24 cellular contexts compared by ENCODE assay signal in the genomic region with DNA sequence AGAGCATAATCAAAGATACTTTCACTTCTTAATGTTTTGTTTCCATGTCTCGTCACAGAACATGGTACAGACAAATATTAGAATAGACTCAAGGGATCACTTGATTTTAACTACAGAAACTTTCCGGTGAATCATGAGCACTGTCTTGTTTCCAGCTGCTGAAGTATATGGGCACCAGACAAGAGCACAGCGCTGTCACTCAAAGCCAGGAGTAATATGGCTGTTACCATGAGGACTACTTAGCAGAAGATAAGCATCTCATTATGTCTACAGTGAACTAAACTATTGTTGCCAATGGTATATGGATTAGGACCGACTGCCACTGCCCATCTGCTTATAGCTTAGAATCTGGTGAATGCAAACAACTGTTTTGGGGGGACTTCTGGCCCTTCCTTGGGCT. TPM values are rescaled to one million over a fixed set of nuclear protein-coding genes. Genes with fewer than 3 reads are reported as not detected.
DNase-seq lines count a peak whose midpoint lies in the region; ATAC-seq and FAIRE-seq lines count a peak whose summit lies in the region.
"Had no signal": no experiment of that assay in that cellular context is flagged by ENCODE, and none has a peak within 500 bp of the region (broad histone marks: within the 10 kb centered on the region; RNA-seq: fewer than 3 reads in every experiment).

No MANE protein-coding gene starts in this region.

- peak; percentile 56 for ATAC-seq in activated T-helper 17 cell treated with anti-CD3 and anti-CD28 coated beads, Interleukin-2, amount 50 U/mL, for 72 hours (replicated peaks)
- ATAC-seq: upper lobe of right lung had no signal

- H3K27me3 Mint-ChIP-seq in activated naive CD4-positive, alpha-beta T cell treated with anti-CD3 and anti-CD28 coated beads for 36 hours (ENCODE audit: low read depth): no peaks in the 10 kb centered on the region
- H3K27me3 Mint-ChIP-seq in CD8-positive, alpha-beta memory T cell: peaks cover 0 to 2% of the 10 kb centered on the region in 2 donors
- H3K27me3 Mint-ChIP-seq in activated T-helper 17 cell treated with anti-CD3 and anti-CD28 coated beads, Interleukin-2, amount 50 U/mL, for 72 hours: no peaks in the 10 kb centered on the region
- H3K27me3 Mint-ChIP-seq: brain, naive B cell had no signal

- peak overlapping the region; percentile 12 for H3K27ac Mint-ChIP-seq in activated naive CD4-positive, alpha-beta T cell treated with anti-CD3 and anti-CD28 coated beads for 36 hours
- peak overlapping the region in 5 of 8 donors; percentile 53 to 81 (median 65) for H3K27ac Mint-ChIP-seq in CD8-positive, alpha-beta memory T cell
- H3K27ac Mint-ChIP-seq in activated T-helper 17 cell treated with anti-CD3 and anti-CD28 coated beads, Interleukin-2, amount 50 U/mL, for 72 hours: peak overlapping the region; percentile 28

- H2AFZ ChIP-seq in trophoblast cell (ENCODE audit: insufficient read depth, low read length, poor library complexity): no peak overlapping the region

- intact Hi-C loops in activated naive CD4-positive, alpha-beta T cell treated with anti-CD3 and anti-CD28 coated beads for 36 hours (cut with micrococcal nuclease): loop anchor here (1.0 kb wide), 1 partner anchor 12 kb away; no protein-coding TSS in a partner anchor

- no peaks in the 10 kb centered on the region for H3K27me3 ChIP-seq in CD8-positive, alpha-beta memory T cell (ENCODE audit: insufficient read depth, low read length, poor library complexity, severe bottlenecking)
- H3K27me3 ChIP-seq in trophoblast cell (ENCODE audit: insufficient read depth, low read length): no peaks in the 10 kb centered on the region
- H3K27me3 ChIP-seq: colonic mucosa, upper lobe of right lung had no signal

- no peaks in the 10 kb centered on the region for H3K9me3 Mint-ChIP-seq in activated naive CD4-positive, alpha-beta T cell treated with anti-CD3 and anti-CD28 coated beads for 36 hours
- no peaks in the 10 kb centered on the region for H3K9me3 Mint-ChIP-seq in CD8-positive, alpha-beta memory T cell
- no peaks in the 10 kb centered on the region for H3K9me3 Mint-ChIP-seq in activated T-helper 17 cell treated with anti-CD3 and anti-CD28 coated beads, Interleukin-2, amount 50 U/mL, for 72 hours

- H3K36me3 ChIP-seq in CD8-positive, alpha-beta memory T cell (ENCODE audit: insufficient read depth, low read length): no peaks in the 10 kb centered on the region
- peaks cover 0 to 3% of the 10 kb centered on the region in 2 experiments for H3K36me3 ChIP-seq in trophoblast cell (ENCODE audit: control insufficient read depth in 1 of 2, insufficient read depth in 2 of 2, low read length in 2 of 2)
- H3K36me3 ChIP-seq: colonic mucosa, upper lobe of right lung had no signal

- POLR2A ChIA-PET in CD8-positive, alpha-beta memory T cell (lab: Charles Lee): no interaction called here

- H2BK12ac ChIP-seq in trophoblast cell (ENCODE audit: low read length): no peak overlapping the region

- H3K9me3 ChIP-seq in CD8-positive, alpha-beta memory T cell (ENCODE audit: low read length): no peaks in the 10 kb centered on the region
- H3K9me3 ChIP-seq in trophoblast cell (ENCODE audit: insufficient read depth, low read depth, low read length): no peaks in the 10 kb centered on the region
- H3K9me3 ChIP-seq: Caco-2, colonic mucosa, upper lobe of right lung had no signal

- no peak overlapping the region for H2AK5ac ChIP-seq in trophoblast cell (ENCODE audit: low read length)

- peaks cover 4% of the 10 kb centered on the region for H3K79me2 ChIP-seq in trophoblast cell (ENCODE audit: control insufficient read depth, insufficient read depth, low read length, poor library complexity)

- H3K4me1 Mint-ChIP-seq in activated naive CD4-positive, alpha-beta T cell treated with anti-CD3 and anti-CD28 coated beads for 36 hours (ENCODE audit: low read depth): peaks cover 78% of the 10 kb centered on the region
- peaks cover 64 to 88% (median 81%) of the 10 kb centered on the region in 3 donors for H3K4me1 Mint-ChIP-seq in CD8-positive, alpha-beta memory T cell
- peaks cover 49% of the 10 kb centered on the region for H3K4me1 Mint-ChIP-seq in activated T-helper 17 cell treated with anti-CD3 and anti-CD28 coated beads, Interleukin-2, amount 50 U/mL, for 72 hours

- no peak for DNase-seq in activated naive CD4-positive, alpha-beta T cell treated with anti-CD3 and anti-CD28 coated beads for 36 hours
- DNase-seq in activated naive CD4-positive, alpha-beta T cell (lab: John Stamatoyannopoulos, UW): no peak
- no peak for DNase-seq in CD8-positive, alpha-beta memory T cell
- DNase-seq in trophoblast cell (no peak), NCI-H526 treated with DMSO at 0.1 percent for 48 hours (lab: John Stamatoyannopoulos, UW) (no peak), HTR-8/SVneo (ENCODE audit: insufficient read length, low spot score) (no peak), SIG-M5 (lab: John Stamatoyannopoulos, UW) (no peak)
- DNase-seq: activated gamma-delta T cell; Caco-2; colonic mucosa; GOT3; hippocampal formation; mammary epithelial cell; naive B cell; NCI-H146; NCI-H226; posterior cingulate gyrus; stimulated activated naive CD4-positive, alpha-beta T cell; T-helper 1 cell; upper lobe of right lung had no signal

- no peak overlapping the region for H3K4me3 ChIP-seq in CD8-positive, alpha-beta memory T cell (ENCODE audit: low read length)
- H3K4me3 ChIP-seq in trophoblast cell (ENCODE audit: low read depth, low read length): no peak overlapping the region
- H3K4me3 ChIP-seq: colonic mucosa, skin epidermis, upper lobe of right lung had no signal

- H4K8ac ChIP-seq in trophoblast cell (ENCODE audit: low read depth, low read length): no peak overlapping the region

- H3K18ac ChIP-seq in trophoblast cell (ENCODE audit: low read length): no peak overlapping the region

- no peak overlapping the region for H3K4me3 Mint-ChIP-seq in activated naive CD4-positive, alpha-beta T cell treated with anti-CD3 and anti-CD28 coated beads for 36 hours
- H3K4me3 Mint-ChIP-seq in CD8-positive, alpha-beta memory T cell: peak overlapping the region in 1 of 7 donors; percentile 29
- H3K4me3 Mint-ChIP-seq in activated T-helper 17 cell treated with anti-CD3 and anti-CD28 coated beads, Interleukin-2, amount 50 U/mL, for 72 hours: no peak overlapping the region
- H3K4me3 Mint-ChIP-seq: brain had no signal

- peaks cover 65% of the 10 kb centered on the region for H3K4me1 ChIP-seq in CD8-positive, alpha-beta memory T cell (ENCODE audit: insufficient read depth, low read length)
- H3K4me1 ChIP-seq in trophoblast cell (ENCODE audit: control insufficient read depth in 1 of 2, insufficient read depth in 2 of 2, low read length in 2 of 2): peaks cover 0 to 5% of the 10 kb centered on the region in 2 experiments
- H3K4me1 ChIP-seq: Caco-2 had no signal

- no peak overlapping the region for H3K23ac ChIP-seq in trophoblast cell (ENCODE audit: low read length)

- CTCF ChIA-PET in activated naive CD4-positive, alpha-beta T cell treated with anti-CD3 and anti-CD28 coated beads for 36 hours (lab: Charles Lee): no interaction called here
- CTCF ChIA-PET in CD8-positive, alpha-beta memory T cell (lab: Charles Lee): interaction anchor here (1.7 kb wide), 1 partner anchor 50 kb away, joined by 4 read pairs; no protein-coding TSS in a partner anchor

- H3K36me3 Mint-ChIP-seq in activated naive CD4-positive, alpha-beta T cell treated with anti-CD3 and anti-CD28 coated beads for 36 hours (ENCODE audit: low read depth): peaks cover 14% of the 10 kb centered on the region
- H3K36me3 Mint-ChIP-seq in CD8-positive, alpha-beta memory T cell: peaks cover 0 to 45% (median 0%) of the 10 kb centered on the region in 3 donors
- H3K36me3 Mint-ChIP-seq in activated T-helper 17 cell treated with anti-CD3 and anti-CD28 coated beads, Interleukin-2, amount 50 U/mL, for 72 hours (ENCODE audit: low read depth): peaks cover 50% of the 10 kb centered on the region
- H3K36me3 Mint-ChIP-seq: naive B cell had no signal

- H4K12ac ChIP-seq in trophoblast cell (ENCODE audit: low read depth, low read length): no peak overlapping the region

- H3K9ac ChIP-seq in trophoblast cell (ENCODE audit: low read length): no peak overlapping the region

- no peak overlapping the region for H2BK5ac ChIP-seq in trophoblast cell (ENCODE audit: low read depth, low read length, poor library complexity)

- H2BK120ac ChIP-seq in trophoblast cell (ENCODE audit: insufficient read depth, low read length, poor library complexity): no peak overlapping the region

- no peak for FAIRE-seq in HTR-8/SVneo (lab: Jason Lieb, UNC)
- FAIRE-seq: keratinocyte had no signal

- WGBS in trophoblast cell (ENCODE audit: extremely low coverage, insufficient coverage, insufficient read length): no CpG with 5 or more reads among the region's 4 CpGs

- H4K91ac ChIP-seq in trophoblast cell (ENCODE audit: low read depth, low read length): no peak overlapping the region

- H3K79me1 ChIP-seq in trophoblast cell (ENCODE audit: low read length): no peaks in the 10 kb centered on the region

- H3K14ac ChIP-seq in trophoblast cell (ENCODE audit: low read length): no peak overlapping the region

- no peak overlapping the region for H3K27ac ChIP-seq in CD8-positive, alpha-beta memory T cell (ENCODE audit: low read depth, low read length)
- H3K27ac ChIP-seq in trophoblast cell (ENCODE audit: low read depth, low read length): no peak overlapping the region
- H3K27ac ChIP-seq: colonic mucosa, upper lobe of right lung had no signal

- peak overlapping the region; percentile 62 for H3K4ac ChIP-seq in trophoblast cell (ENCODE audit: low read depth, low read length)

- H3K4me2 ChIP-seq in trophoblast cell (ENCODE audit: low read length): no peak overlapping the region

RNA-seq across cellular contexts. Expression of a gene that starts 34.3 kb away (rescaled TPM):
- total RNA-seq in activated naive CD4-positive, alpha-beta T cell treated with anti-CD3 and anti-CD28 coated beads for 36 hours: 10 to 100 TPM; 47.1 to 50.2 TPM
- 100 to 1,000 TPM in 1 of 2 experiments, 10 to 100 TPM in 1; 49.5 to 120 TPM for total RNA-seq in CD8-positive, alpha-beta memory T cell
- polyA plus RNA-seq in CD8-positive, alpha-beta memory T cell: 24.3 TPM
- 10 to 100 TPM; 72.2 to 87.8 TPM for total RNA-seq in activated T-helper 17 cell treated with anti-CD3 and anti-CD28 coated beads, Interleukin-2, amount 50 U/mL, for 72 hours
- 13.4 and 13.5 TPM in 2 replicates for polyA plus RNA-seq in trophoblast cell (2013)

RNA-seq across cellular contexts. Expression of a gene that starts 43.5 kb away (rescaled TPM):
- total RNA-seq in activated naive CD4-positive, alpha-beta T cell treated with anti-CD3 and anti-CD28 coated beads for 36 hours: 10 to 100 TPM; 77.2 to 82.6 TPM
- 100 to 1,000 TPM; 208 to 214 TPM for total RNA-seq in CD8-positive, alpha-beta memory T cell
- polyA plus RNA-seq in CD8-positive, alpha-beta memory T cell: 58.0 TPM
- total RNA-seq in activated T-helper 17 cell treated with anti-CD3 and anti-CD28 coated beads, Interleukin-2, amount 50 U/mL, for 72 hours: 100 to 1,000 TPM; 113 to 224 TPM
- 31.0 and 31.6 TPM in 2 replicates for polyA plus RNA-seq in trophoblast cell (2013)

Comparison
In these comparisons a context has a peak if more than half of its experiments do, and no peak if none do; other contexts are left out.
1. H3K27ac Mint-ChIP-seq: peak in every context shown above with its lines; median percentile 65 in CD8-positive, alpha-beta memory T cell; 28 in activated T-helper 17 cell treated with anti-CD3 and anti-CD28 coated beads, Interleukin-2, amount 50 U/mL, for 72 hours; 12 in activated naive CD4-positive, alpha-beta T cell treated with anti-CD3 and anti-CD28 coated beads for 36 hours.